In genomic region chr6:149170564-149171452, GRCh38 we compare ENCODE assay signal across 12 cellular contexts.
A peak's percentile ranks its signal among the peaks of the same experiment; 100 is the strongest.
DNase-seq lines count a peak whose midpoint lies in the region; ATAC-seq and TF ChIP-seq lines count a peak whose summit lies in the region.
"Had no signal": no experiment of that assay in that cellular context is flagged by ENCODE, and none has a peak within 500 bp of the region (broad histone marks: within the 10 kb centered on the region; RNA-seq: fewer than 3 reads in every experiment).

No MANE protein-coding gene starts in this region.

- no peaks in the 10 kb centered on the region for H3K27me3 Mint-ChIP-seq in activated CD8-positive, alpha-beta T cell treated with anti-CD3 and anti-CD28 coated beads for 36 hours
- H3K27me3 Mint-ChIP-seq in activated CD8-positive, alpha-beta T cell treated with anti-CD3 and anti-CD28 coated beads, Interleukin-2, amount 10 ng/mL, durations not matched to agents 7 days and 5 days (ENCODE audit: low read depth) = no peaks in the 10 kb centered on the region
- no peaks in the 10 kb centered on the region for H3K27me3 Mint-ChIP-seq in stimulated activated naive CD8-positive, alpha-beta T cell treated with anti-CD3 and anti-CD28 coated beads, Interleukin-15, Interleukin-2, amounts not matched to agents 100 ng/mL and 50 ng/mL, for 24 hours

- peak overlapping the region; percentile 65 for H3K27ac Mint-ChIP-seq in activated CD8-positive, alpha-beta T cell treated with anti-CD3 and anti-CD28 coated beads for 36 hours
- no peak overlapping the region for H3K27ac Mint-ChIP-seq in activated CD8-positive, alpha-beta T cell treated with anti-CD3 and anti-CD28 coated beads, Interleukin-2, amount 10 ng/mL, durations not matched to agents 7 days and 5 days
- H3K27ac Mint-ChIP-seq in stimulated activated naive CD8-positive, alpha-beta T cell treated with anti-CD3 and anti-CD28 coated beads, Interleukin-15, Interleukin-2, amounts not matched to agents 100 ng/mL and 50 ng/mL, for 24 hours = peak overlapping the region; percentile 62

- no peak for TF ChIP-seq CTCF in activated CD8-positive, alpha-beta T cell treated with anti-CD3 and anti-CD28 coated beads for 36 hours (IDR thresholded peaks at IDR 0.05)
- no peak for TF ChIP-seq CTCF in gastroesophageal sphincter (IDR thresholded peaks at IDR 0.05)

- H3K27ac ChIP-seq in gastroesophageal sphincter = peak overlapping the region in 3 of 4 donors; percentile 38 to 64 (median 63)
- H3K27ac ChIP-seq: foreskin keratinocyte, psoas muscle had no signal

- no peak overlapping the region for H3K4me3 ChIP-seq in gastroesophageal sphincter
- H3K4me3 ChIP-seq: HAP-1, psoas muscle had no signal

- H3K27me3 ChIP-seq in gastroesophageal sphincter = no peaks in the 10 kb centered on the region

- intact Hi-C loops in activated CD8-positive, alpha-beta T cell treated with anti-CD3 and anti-CD28 coated beads for 36 hours (cut with micrococcal nuclease) = no loop called here

- CTCF ChIA-PET in activated CD8-positive, alpha-beta T cell treated with anti-CD3 and anti-CD28 coated beads for 36 hours (lab: Charles Lee) = interaction anchor here (0.9 to 1.1 kb wide), 4 partner anchors 18 to 390 kb away, joined by 3 read pairs; no protein-coding TSS in a partner anchor
- CTCF ChIA-PET in activated CD8-positive, alpha-beta T cell treated with anti-CD3 and anti-CD28 coated beads, Interleukin-2, amount 10 ng/mL, durations not matched to agents 7 days and 5 days (lab: Charles Lee) = no interaction called here

- peaks cover 3% of the 10 kb centered on the region for H3K9me3 Mint-ChIP-seq in activated CD8-positive, alpha-beta T cell treated with anti-CD3 and anti-CD28 coated beads for 36 hours
- peaks cover 6% of the 10 kb centered on the region for H3K9me3 Mint-ChIP-seq in activated CD8-positive, alpha-beta T cell treated with anti-CD3 and anti-CD28 coated beads, Interleukin-2, amount 10 ng/mL, durations not matched to agents 7 days and 5 days (ENCODE audit: insufficient read depth)
- H3K9me3 Mint-ChIP-seq in stimulated activated naive CD8-positive, alpha-beta T cell treated with anti-CD3 and anti-CD28 coated beads, Interleukin-15, Interleukin-2, amounts not matched to agents 100 ng/mL and 50 ng/mL, for 24 hours = peaks cover 6% of the 10 kb centered on the region

- POLR2A ChIA-PET in activated CD8-positive, alpha-beta T cell treated with anti-CD3 and anti-CD28 coated beads for 36 hours (lab: Charles Lee) = interaction anchor here (1.1 kb wide), 1 partner anchor 149 kb away, joined by 3 read pairs; no protein-coding TSS in a partner anchor
- POLR2A ChIA-PET in activated CD8-positive, alpha-beta T cell treated with anti-CD3 and anti-CD28 coated beads, Interleukin-2, amount 10 ng/mL, durations not matched to agents 7 days and 5 days (lab: Charles Lee) = interaction anchor here (0.6 to 1.6 kb wide), 2 partner anchors 25 to 457 kb away, joined by 3 to 5 read pairs; no protein-coding TSS in a partner anchor

- WGBS in gastroesophageal sphincter (ENCODE audit: low coverage in 1 of 2), 2 donors = 43 to 65% methylated on average over 10 to 11 of the region's 11 CpGs

- no peak for DNase-seq in activated CD8-positive, alpha-beta T cell treated with anti-CD3 and anti-CD28 coated beads for 36 hours
- no peak for DNase-seq in activated CD8-positive, alpha-beta T cell treated with anti-CD3 and anti-CD28 coated beads, Interleukin-2, amount 10 ng/mL, durations not matched to agents 7 days and 5 days
- DNase-seq in NCI-H2227 treated with DMSO at 0.1 percent for 48 hours (lab: John Stamatoyannopoulos, UW) (peak; percentile 73), mesenteric fat pad (ENCODE audit: low spot score) (no peak), activated gamma-delta T cell treated with Interleukin-2 at 50 U/mL for 16 hours (no peak)
- DNase-seq: activated effector memory CD4-positive, alpha-beta T cell treated with Interleukin-2 at 50 U/mL for 16 hours; foreskin keratinocyte had no signal

- H3K4me3 Mint-ChIP-seq in activated CD8-positive, alpha-beta T cell treated with anti-CD3 and anti-CD28 coated beads for 36 hours = no peak overlapping the region
- H3K4me3 Mint-ChIP-seq in activated CD8-positive, alpha-beta T cell treated with anti-CD3 and anti-CD28 coated beads, Interleukin-2, amount 10 ng/mL, durations not matched to agents 7 days and 5 days = no peak overlapping the region
- H3K4me3 Mint-ChIP-seq in stimulated activated naive CD8-positive, alpha-beta T cell treated with anti-CD3 and anti-CD28 coated beads, Interleukin-15, Interleukin-2, amounts not matched to agents 100 ng/mL and 50 ng/mL, for 24 hours = peak overlapping the region; percentile 3

- peaks cover 46% of the 10 kb centered on the region for H3K4me1 Mint-ChIP-seq in activated CD8-positive, alpha-beta T cell treated with anti-CD3 and anti-CD28 coated beads for 36 hours (ENCODE audit: low read depth)
- peaks cover 65% of the 10 kb centered on the region for H3K4me1 Mint-ChIP-seq in activated CD8-positive, alpha-beta T cell treated with anti-CD3 and anti-CD28 coated beads, Interleukin-2, amount 10 ng/mL, durations not matched to agents 7 days and 5 days (ENCODE audit: low read depth)
- peaks cover 58% of the 10 kb centered on the region for H3K4me1 Mint-ChIP-seq in stimulated activated naive CD8-positive, alpha-beta T cell treated with anti-CD3 and anti-CD28 coated beads, Interleukin-15, Interleukin-2, amounts not matched to agents 100 ng/mL and 50 ng/mL, for 24 hours (ENCODE audit: low read depth)

- H3K9me3 ChIP-seq in gastroesophageal sphincter = no peaks in the 10 kb centered on the region
- H3K9me3 ChIP-seq: HAP-1, psoas muscle had no signal

- peak; percentile 24 for ATAC-seq in activated CD8-positive, alpha-beta T cell treated with anti-CD3 and anti-CD28 coated beads for 36 hours
- no peak for ATAC-seq in activated CD8-positive, alpha-beta T cell treated with anti-CD3 and anti-CD28 coated beads, Interleukin-2, amount 10 ng/mL, durations not matched to agents 7 days and 5 days
- ATAC-seq in gastroesophageal sphincter (peak; percentile 38), GM21717 (IDR thresholded peaks at IDR 0.05; ENCODE audit: unreplicated experiment) (no peak)
- ATAC-seq: psoas muscle had no signal

- no peak for TF ChIP-seq EP300 in gastroesophageal sphincter (IDR thresholded peaks at IDR 0.05)

- no peak for TF ChIP-seq POLR2A in gastroesophageal sphincter (IDR thresholded peaks at IDR 0.05)

- no peaks in the 10 kb centered on the region for H3K36me3 Mint-ChIP-seq in activated CD8-positive, alpha-beta T cell treated with anti-CD3 and anti-CD28 coated beads for 36 hours (ENCODE audit: low read depth)
- peaks cover 17% of the 10 kb centered on the region for H3K36me3 Mint-ChIP-seq in activated CD8-positive, alpha-beta T cell treated with anti-CD3 and anti-CD28 coated beads, Interleukin-2, amount 10 ng/mL, durations not matched to agents 7 days and 5 days (ENCODE audit: low read depth)
- H3K36me3 Mint-ChIP-seq in stimulated activated naive CD8-positive, alpha-beta T cell treated with anti-CD3 and anti-CD28 coated beads, Interleukin-15, Interleukin-2, amounts not matched to agents 100 ng/mL and 50 ng/mL, for 24 hours (ENCODE audit: low read depth) = no peaks in the 10 kb centered on the region

- no peaks in the 10 kb centered on the region for H3K36me3 ChIP-seq in gastroesophageal sphincter
- H3K36me3 ChIP-seq: HAP-1 had no signal

- H3K4me1 ChIP-seq in gastroesophageal sphincter = peaks cover 0 to 32% (median 0%) of the 10 kb centered on the region in 3 donors
- H3K4me1 ChIP-seq: foreskin keratinocyte, HAP-1, psoas muscle had no signal

Comparison
In these comparisons a context has a peak if more than half of its experiments do, and no peak if none do; other contexts are left out.
1. ATAC-seq: peak in activated CD8-positive, alpha-beta T cell treated with anti-CD3 and anti-CD28 coated beads for 36 hours (single experiment) and gastroesophageal sphincter (single experiment); none in activated CD8-positive, alpha-beta T cell treated with anti-CD3 and anti-CD28 coated beads, Interleukin-2, amount 10 ng/mL, durations not matched to agents 7 days and 5 days (single experiment) and GM21717 (single experiment).